In the genomic region with DNA sequence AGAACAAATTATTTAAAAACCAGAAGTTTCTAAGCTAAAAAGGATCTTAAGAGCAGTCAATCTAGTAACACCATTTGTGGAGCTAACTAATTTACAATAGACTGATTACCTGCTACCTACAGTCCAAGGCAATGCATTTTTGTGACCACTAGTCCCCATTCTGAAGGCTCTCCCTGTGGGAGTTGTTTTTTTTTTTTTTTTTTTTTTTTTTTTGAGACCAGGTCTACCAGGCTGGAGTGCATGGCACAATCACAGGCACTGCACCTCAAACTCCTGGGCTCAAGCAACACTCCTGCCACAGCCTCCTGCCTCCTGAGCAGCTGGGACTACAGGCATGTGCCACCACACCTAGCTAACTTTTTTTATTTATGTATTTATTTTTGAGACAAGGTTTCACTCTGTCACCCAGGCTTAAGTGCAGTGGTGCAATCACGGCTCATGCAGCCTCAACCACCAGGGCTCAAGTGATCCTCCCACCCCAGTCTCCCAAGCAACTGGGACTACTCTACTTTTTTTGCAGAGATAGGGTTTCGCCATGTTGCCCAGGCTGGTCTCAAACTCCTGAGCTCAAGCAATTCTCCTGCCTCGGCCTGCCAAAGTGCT, we compare ENCODE assay signal across 19 cellular contexts. TPM values are rescaled to one million over a fixed set of nuclear protein-coding genes. Genes with fewer than 3 reads are reported as not detected.
DNase-seq lines count a peak whose midpoint lies in the region; ATAC-seq lines count a peak whose summit lies in the region.
"Had no signal": no experiment of that assay in that cellular context is flagged by ENCODE, and none has a peak within 500 bp of the region (broad histone marks: within the 10 kb centered on the region; RNA-seq: fewer than 3 reads in every experiment).

No MANE protein-coding gene starts in this region.

- ATAC-seq in activated CD4-positive, alpha-beta T cell treated with anti-CD3 and anti-CD28 coated beads for 36 hours = no peak
- no peak for ATAC-seq in natural killer cell treated with Interleukin-12 subunit alpha and Interleukin-12 subunit beta and Interleukin-15 and Interleukin-18, amount 100 ng/mL, for 72 hours
- ATAC-seq in T-helper 17 cell = no peak
- ATAC-seq: Right ventricle myocardium inferior, upper lobe of right lung had no signal

- H3K27ac Mint-ChIP-seq in activated CD4-positive, alpha-beta T cell treated with anti-CD3 and anti-CD28 coated beads for 36 hours = no peak overlapping the region
- peak overlapping the region; percentile 16 for H3K27ac Mint-ChIP-seq in activated naive CD8-positive, alpha-beta T cell treated with anti-CD3 and anti-CD28 coated beads for 36 hours
- H3K27ac Mint-ChIP-seq in natural killer cell treated with Interleukin-12 subunit alpha and Interleukin-12 subunit beta and Interleukin-15 and Interleukin-18, amount 100 ng/mL, for 72 hours = peak overlapping the region; percentile 94 to 95
- no peak overlapping the region for H3K27ac Mint-ChIP-seq in T-helper 17 cell
- H3K27ac Mint-ChIP-seq: T-helper 2 cell treated with Interferon-gamma antibody and Interleukin-4, amounts not matched to agents 5 μg/mL and 100 μg/mL, for 36 hours had no signal

- peak; percentile 15 for DNase-seq in activated CD4-positive, alpha-beta T cell treated with anti-CD3 and anti-CD28 coated beads for 36 hours
- DNase-seq in activated CD4-positive, alpha-beta T cell treated with anti-CD3 and anti-CD28 coated beads, Interleukin-2, amount 50 U/mL, for 4 hours = no peak
- DNase-seq in MV-4-11 (lab: John Stamatoyannopoulos, UW) (peak; percentile 64), NOMO-1 treated with dmso at 0.1 percent for 144 hours (lab: John Stamatoyannopoulos, UW; ENCODE audit: unreplicated experiment) (no peak), SW 1271 (lab: John Stamatoyannopoulos, UW) (no peak), T-helper 17 cell (no peak)
- no peak for DNase-seq in activated naive CD8-positive, alpha-beta T cell treated with anti-CD3 and anti-CD28 coated beads for 36 hours
- no peak for DNase-seq in natural killer cell treated with Interleukin-12 subunit alpha and Interleukin-12 subunit beta and Interleukin-15 and Interleukin-18, amount 100 ng/mL, for 72 hours (ENCODE audit: low spot score)
- DNase-seq: activated CD4-positive, alpha-beta T cell treated with anti-CD3 and anti-CD28 coated beads for 1 hour; dorsolateral prefrontal cortex; esophagus squamous epithelium; GM23248; NCI-H187 treated with DMSO at 0.1 percent for 48 hours; retina; stomach; upper lobe of right lung had no signal

- H3K9me3 ChIP-seq in T-helper 17 cell (ENCODE audit: control insufficient read depth, low read length, poor library complexity, severe bottlenecking) = no peaks in the 10 kb centered on the region
- H3K9me3 ChIP-seq: esophagus squamous epithelium, stomach, upper lobe of right lung had no signal

- no peak overlapping the region for H3K4me3 Mint-ChIP-seq in activated CD4-positive, alpha-beta T cell treated with anti-CD3 and anti-CD28 coated beads for 36 hours
- peak overlapping the region; percentile 43 for H3K4me3 Mint-ChIP-seq in activated naive CD8-positive, alpha-beta T cell treated with anti-CD3 and anti-CD28 coated beads for 36 hours
- H3K4me3 Mint-ChIP-seq in natural killer cell treated with Interleukin-12 subunit alpha and Interleukin-12 subunit beta and Interleukin-15 and Interleukin-18, amount 100 ng/mL, for 72 hours = peak overlapping the region; percentile 82
- H3K4me3 Mint-ChIP-seq in T-helper 17 cell = no peak overlapping the region

- peaks cover 69% of the 10 kb centered on the region for H3K4me1 Mint-ChIP-seq in activated CD4-positive, alpha-beta T cell treated with anti-CD3 and anti-CD28 coated beads for 36 hours
- H3K4me1 Mint-ChIP-seq in activated naive CD8-positive, alpha-beta T cell treated with anti-CD3 and anti-CD28 coated beads for 36 hours = peaks cover 62% of the 10 kb centered on the region
- peaks cover 57 to 70% of the 10 kb centered on the region in 2 donors for H3K4me1 Mint-ChIP-seq in natural killer cell treated with Interleukin-12 subunit alpha and Interleukin-12 subunit beta and Interleukin-15 and Interleukin-18, amount 100 ng/mL, for 72 hours (ENCODE audit: low read depth in 2 of 2)
- H3K4me1 Mint-ChIP-seq in T-helper 17 cell = peaks cover 32% of the 10 kb centered on the region

- intact Hi-C loops in activated CD4-positive, alpha-beta T cell treated with anti-CD3 and anti-CD28 coated beads for 36 hours (cut with DNase I, micrococcal nuclease) = no loop called here

- CTCF ChIA-PET in activated CD4-positive, alpha-beta T cell treated with anti-CD3 and anti-CD28 coated beads for 36 hours (lab: Charles Lee) = interaction anchor here (0.6 to 18.6 kb wide), 9 partner anchors 12 to 57 kb away, joined by 3 to 280 read pairs (median 3); no protein-coding TSS in a partner anchor

- H3K36me3 Mint-ChIP-seq in activated CD4-positive, alpha-beta T cell treated with anti-CD3 and anti-CD28 coated beads for 36 hours (ENCODE audit: low read depth) = peaks cover 2% of the 10 kb centered on the region
- H3K36me3 Mint-ChIP-seq in activated naive CD8-positive, alpha-beta T cell treated with anti-CD3 and anti-CD28 coated beads for 36 hours = peaks cover 23% of the 10 kb centered on the region
- no peaks in the 10 kb centered on the region for H3K36me3 Mint-ChIP-seq in natural killer cell treated with Interleukin-12 subunit alpha and Interleukin-12 subunit beta and Interleukin-15 and Interleukin-18, amount 100 ng/mL, for 72 hours
- no peaks in the 10 kb centered on the region for H3K36me3 Mint-ChIP-seq in T-helper 17 cell (ENCODE audit: low read depth)
- H3K36me3 Mint-ChIP-seq: CD4-positive, CD25-positive, alpha-beta regulatory T cell had no signal

- H3K9me3 Mint-ChIP-seq in activated CD4-positive, alpha-beta T cell treated with anti-CD3 and anti-CD28 coated beads for 36 hours (ENCODE audit: low read depth) = no peaks in the 10 kb centered on the region
- no peaks in the 10 kb centered on the region for H3K9me3 Mint-ChIP-seq in activated naive CD8-positive, alpha-beta T cell treated with anti-CD3 and anti-CD28 coated beads for 36 hours
- H3K9me3 Mint-ChIP-seq in natural killer cell treated with Interleukin-12 subunit alpha and Interleukin-12 subunit beta and Interleukin-15 and Interleukin-18, amount 100 ng/mL, for 72 hours = no peaks in the 10 kb centered on the region
- H3K9me3 Mint-ChIP-seq: CD4-positive, CD25-positive, alpha-beta regulatory T cell; T-helper 2 cell treated with Interferon-gamma antibody and Interleukin-4, amounts not matched to agents 5 μg/mL and 100 μg/mL, for 36 hours had no signal

- no peaks in the 10 kb centered on the region for H3K27me3 Mint-ChIP-seq in activated CD4-positive, alpha-beta T cell treated with anti-CD3 and anti-CD28 coated beads for 36 hours
- H3K27me3 Mint-ChIP-seq in activated naive CD8-positive, alpha-beta T cell treated with anti-CD3 and anti-CD28 coated beads for 36 hours = no peaks in the 10 kb centered on the region
- no peaks in the 10 kb centered on the region for H3K27me3 Mint-ChIP-seq in natural killer cell treated with Interleukin-12 subunit alpha and Interleukin-12 subunit beta and Interleukin-15 and Interleukin-18, amount 100 ng/mL, for 72 hours
- H3K27me3 Mint-ChIP-seq in T-helper 17 cell = no peaks in the 10 kb centered on the region

- POLR2A ChIA-PET in activated CD4-positive, alpha-beta T cell treated with anti-CD3 and anti-CD28 coated beads for 36 hours (lab: Charles Lee) = interaction anchor here (0.7 kb wide), 1 partner anchor 122 kb away, joined by 3 read pairs; no protein-coding TSS in a partner anchor

RNA-seq across cellular contexts. Expression of a gene that starts 3.9 kb away (rescaled TPM):
- total RNA-seq in activated CD4-positive, alpha-beta T cell treated with anti-CD3 and anti-CD28 coated beads for 36 hours = 10 to 100 TPM; 20.4 to 24.0 TPM
- total RNA-seq in activated naive CD8-positive, alpha-beta T cell treated with anti-CD3 and anti-CD28 coated beads for 36 hours = 10 to 100 TPM; 44.9 to 47.4 TPM
- total RNA-seq in natural killer cell treated with Interleukin-12 subunit alpha and Interleukin-12 subunit beta and Interleukin-15 and Interleukin-18, amount 100 ng/mL, for 72 hours = 100 to 1,000 TPM; 139 to 186 TPM
- 10 to 100 TPM; 38.1 to 41.2 TPM for total RNA-seq in T-helper 17 cell

RNA-seq across cellular contexts. Expression of a gene that starts 50.5 kb away (rescaled TPM):
- total RNA-seq in activated CD4-positive, alpha-beta T cell treated with anti-CD3 and anti-CD28 coated beads for 36 hours = 1 to 10 TPM; 2.3 to 2.4 TPM
- 1 to 10 TPM; 5.2 to 6.7 TPM for total RNA-seq in activated naive CD8-positive, alpha-beta T cell treated with anti-CD3 and anti-CD28 coated beads for 36 hours
- total RNA-seq in natural killer cell treated with Interleukin-12 subunit alpha and Interleukin-12 subunit beta and Interleukin-15 and Interleukin-18, amount 100 ng/mL, for 72 hours = 10 to 100 TPM; 24.5 to 63.0 TPM
- 1 to 10 TPM; 1.8 to 3.1 TPM for total RNA-seq in T-helper 17 cell

Comparison
In these comparisons a context has a peak if more than half of its experiments do, and no peak if none do; other contexts are left out.
1. DNase-seq: peak in activated CD4-positive, alpha-beta T cell treated with anti-CD3 and anti-CD28 coated beads for 36 hours (single experiment) and MV-4-11 (single experiment); none in activated CD4-positive, alpha-beta T cell treated with anti-CD3 and anti-CD28 coated beads, Interleukin-2, amount 50 U/mL, for 4 hours (0 of 2), activated naive CD8-positive, alpha-beta T cell treated with anti-CD3 and anti-CD28 coated beads for 36 hours (single experiment), natural killer cell treated with Interleukin-12 subunit alpha and Interleukin-12 subunit beta and Interleukin-15 and Interleukin-18, amount 100 ng/mL, for 72 hours (single experiment), NOMO-1 treated with dmso at 0.1 percent for 144 hours (single experiment), SW 1271 (0 of 2) and T-helper 17 cell (0 of 3).
2. H3K27ac Mint-ChIP-seq: peak in activated naive CD8-positive, alpha-beta T cell treated with anti-CD3 and anti-CD28 coated beads for 36 hours (single experiment) and natural killer cell treated with Interleukin-12 subunit alpha and Interleukin-12 subunit beta and Interleukin-15 and Interleukin-18, amount 100 ng/mL, for 72 hours (2 of 2); none in activated CD4-positive, alpha-beta T cell treated with anti-CD3 and anti-CD28 coated beads for 36 hours (single experiment) and T-helper 17 cell (single experiment).
3. H3K4me3 Mint-ChIP-seq: peak in activated naive CD8-positive, alpha-beta T cell treated with anti-CD3 and anti-CD28 coated beads for 36 hours (single experiment) and natural killer cell treated with Interleukin-12 subunit alpha and Interleukin-12 subunit beta and Interleukin-15 and Interleukin-18, amount 100 ng/mL, for 72 hours (single experiment); none in activated CD4-positive, alpha-beta T cell treated with anti-CD3 and anti-CD28 coated beads for 36 hours (single experiment) and T-helper 17 cell (single experiment).